ENCODE assay signal across 9 cellular contexts in the genomic region with DNA sequence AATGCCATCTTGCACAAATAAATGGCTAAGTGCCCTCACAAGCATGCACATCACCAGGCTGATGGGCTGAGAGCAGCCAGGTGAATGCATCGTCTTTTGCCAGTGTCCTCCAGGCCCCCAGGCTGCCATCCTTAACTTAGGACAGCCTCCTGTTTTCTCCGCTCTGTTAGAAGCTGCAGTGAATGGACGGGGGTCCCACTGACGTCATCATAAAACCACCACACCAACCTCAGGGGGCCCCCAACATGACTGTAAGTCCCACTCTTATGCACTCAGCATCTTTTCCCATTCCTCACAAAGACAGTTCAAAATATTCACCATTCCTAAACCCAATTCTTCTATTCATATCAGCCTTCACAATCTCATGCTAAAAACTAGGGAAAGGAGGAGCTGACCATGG. TPM values are rescaled to one million over a fixed set of nuclear protein-coding genes. Genes with fewer than 3 reads are reported as not detected.
"Had no signal": no experiment of that assay in that cellular context is flagged by ENCODE, and none has a peak within 500 bp of the region (broad histone marks: within the 10 kb centered on the region; RNA-seq: fewer than 3 reads in every experiment).

No MANE protein-coding gene starts in this region.

- FAIRE-seq: G401.6, GM12878, GM12891, GM12892, GM18507, GM19239 had no signal

- ATAC-seq: GM12878 had no signal

- DNase-seq: GDM1, GF-D8 had no signal

- H3K4me3 ChIP-seq: GM12878 had no signal

RNA-seq across cellular contexts. Expression of a gene that starts 34.4 kb away (rescaled TPM):
- total RNA-seq: G401, GM12878 had no signal
